Comparison of ENCODE assay signal across 8 cellular contexts in the genomic region with DNA sequence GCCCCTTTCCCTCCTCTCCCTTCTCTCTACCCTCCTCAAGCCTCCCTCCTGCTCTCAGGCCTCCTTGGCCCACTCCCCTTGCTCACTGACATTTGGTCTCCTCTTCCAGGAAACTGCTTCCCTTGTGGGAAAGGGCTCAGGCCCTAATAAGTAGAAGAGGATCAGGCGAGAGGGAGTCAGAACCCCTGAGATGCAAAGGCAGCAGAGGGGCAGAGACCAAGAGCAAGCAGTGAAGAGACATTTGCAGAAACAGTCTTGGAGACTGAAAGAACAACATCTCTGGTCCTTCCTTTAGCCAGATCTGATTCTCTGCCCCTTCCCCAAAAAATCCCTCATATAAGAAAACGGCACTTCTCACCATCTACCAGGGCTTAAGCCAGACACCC. TPM values are rescaled to one million over a fixed set of nuclear protein-coding genes. Genes with fewer than 3 reads are reported as not detected.
DNase-seq lines count a peak whose midpoint lies in the region; ATAC-seq and TF ChIP-seq lines count a peak whose summit lies in the region.

No MANE protein-coding gene starts in this region.

- peak overlapping the region; percentile 90 for H2AK5ac ChIP-seq in mesenchymal stem cell (ENCODE audit: low read length, severe bottlenecking)

- no peak for TF ChIP-seq CTCF in heart left ventricle (IDR thresholded peaks at IDR 0.05)
- no peak for TF ChIP-seq CTCF in brain microvascular endothelial cell (IDR thresholded peaks at IDR 0.05; ENCODE audit: low read depth, low read length, missing control alignments)
- no peak for TF ChIP-seq CTCF in uterus (IDR thresholded peaks at IDR 0.05)

- peak overlapping the region in 1 of 2 experiments; percentile 86 for H3K18ac ChIP-seq in mesenchymal stem cell (ENCODE audit: low read depth in 1 of 2, low read length in 2 of 2)

- H2BK12ac ChIP-seq in mesenchymal stem cell (ENCODE audit: low read length in 2 of 2), result peak overlapping the region; percentile 23 to 76

- H3K36me3 ChIP-seq in heart left ventricle (peaks cover 3 to 26% (median 14%) of the 10 kb centered on the region in 9 donors), brain microvascular endothelial cell (replicated peaks) (peaks cover 10% of the 10 kb centered on the region), mesenchymal stem cell (ENCODE audit: control insufficient read depth in 1 of 2, insufficient read depth in 2 of 2, low read depth in 1 of 2, low read length in 2 of 2) (peaks cover 15 to 20% of the 10 kb centered on the region in 2 experiments), uterus (no peaks in the 10 kb centered on the region)

- H3K4ac ChIP-seq in mesenchymal stem cell (ENCODE audit: low read depth in 1 of 2, low read length in 2 of 2), result peak overlapping the region in 1 of 2 experiments; percentile 14

- H3K79me1 ChIP-seq in mesenchymal stem cell (replicated peaks; ENCODE audit: low read length, poor library complexity, severe bottlenecking), result no peaks in the 10 kb centered on the region

- H2BK120ac ChIP-seq in mesenchymal stem cell (ENCODE audit: low read depth, low read length), result peak overlapping the region; percentile 56

- DNase-seq in heart left ventricle, result peak in 1 of 5 donors; percentile 18
- no peak for DNase-seq in Right ventricle myocardium superior
- no peak for DNase-seq in brain microvascular endothelial cell
- no peak for DNase-seq in mesenchymal stem cell
- DNase-seq in uterus, result peak in 1 of 2 donors; percentile 42
- DNase-seq in NCI-H1930 (lab: John Stamatoyannopoulos, UW), result no peak
- DNase-seq in NCI-H2196 treated with DMSO at 0.1 percent for 48 hours (lab: John Stamatoyannopoulos, UW; ENCODE audit: unreplicated experiment), result no peak

- H2BK5ac ChIP-seq in mesenchymal stem cell (ENCODE audit: low read depth, low read length, poor library complexity, severe bottlenecking), result peak overlapping the region; percentile 20

- peak overlapping the region in 1 of 2 experiments; percentile 53 for H3K14ac ChIP-seq in mesenchymal stem cell (ENCODE audit: low read length in 2 of 2)

- in situ Hi-C loops in brain microvascular endothelial cell (cut with HindIII; ENCODE audit: low pct_ligation_motif_present, low sequenced_read_pairs), result no loop called here

- H3K4me3 ChIP-seq in heart left ventricle (peak overlapping the region; percentile 59 to 100 (median 96)), brain microvascular endothelial cell (ENCODE audit: low read depth, low read length) (peak overlapping the region; percentile 24), mesenchymal stem cell (ENCODE audit: insufficient read depth in 1 of 2, low read depth in 1 of 2, low read length in 2 of 2) (peak overlapping the region in 1 of 2 experiments; percentile 76), uterus (peak overlapping the region; percentile 83 to 98)

- 55 to 87% (median 67%) methylated on average over 2 of the region's 2 CpGs for WGBS in heart left ventricle, 4 donors
- WGBS in mesenchymal stem cell, result 76% methylated on average over 2 of the region's 2 CpGs

- no peak overlapping the region for H3K23ac ChIP-seq in mesenchymal stem cell (ENCODE audit: low read length in 2 of 2)

- H4K8ac ChIP-seq in mesenchymal stem cell (ENCODE audit: low read length), result peak overlapping the region; percentile 88

- H3K9me3 ChIP-seq in heart left ventricle (no peaks in the 10 kb centered on the region), mesenchymal stem cell (ENCODE audit: control insufficient read depth, low read length) (no peaks in the 10 kb centered on the region), uterus (no peaks in the 10 kb centered on the region)

- H3K4me1 ChIP-seq in heart left ventricle, result peaks cover 7 to 59% (median 35%) of the 10 kb centered on the region in 12 donors
- H3K4me1 ChIP-seq in mesenchymal stem cell (ENCODE audit: control insufficient read depth, insufficient read depth, low read depth, low read length), result peaks cover 40% of the 10 kb centered on the region
- H3K4me1 ChIP-seq in uterus, result peaks cover under 1 to 17% of the 10 kb centered on the region in 2 donors

- no peak overlapping the region for H2AFZ ChIP-seq in mesenchymal stem cell (ENCODE audit: low read depth, low read length)

- peak overlapping the region; percentile 98 for H3K9ac ChIP-seq in mesenchymal stem cell (ENCODE audit: low read length)

- H3K4me2 ChIP-seq in mesenchymal stem cell (ENCODE audit: low read length, poor library complexity, severe bottlenecking), result peak overlapping the region; percentile 81

- peak overlapping the region; percentile 76 for H4K91ac ChIP-seq in mesenchymal stem cell (ENCODE audit: low read length)

- H3K27me3 ChIP-seq in heart left ventricle (peaks cover 0 to 5% (median 0%) of the 10 kb centered on the region in 9 donors), brain microvascular endothelial cell (replicated peaks) (no peaks in the 10 kb centered on the region), mesenchymal stem cell (ENCODE audit: control insufficient read depth in 1 of 2, insufficient read depth in 1 of 2, low read length in 2 of 2) (no peaks in the 10 kb centered on the region), uterus (no peaks in the 10 kb centered on the region)

- no peak for TF ChIP-seq POLR2A in heart left ventricle (IDR thresholded peaks at IDR 0.05)
- TF ChIP-seq POLR2A in uterus (IDR thresholded peaks at IDR 0.05), result no peak

- H3K27ac ChIP-seq in heart left ventricle, result peak overlapping the region; percentile 94 to 100 (median 99)
- peak overlapping the region; percentile 91 for H3K27ac ChIP-seq in brain microvascular endothelial cell
- H3K27ac ChIP-seq in mesenchymal stem cell (ENCODE audit: low read length, poor library complexity, severe bottlenecking), result peak overlapping the region; percentile 3
- peak overlapping the region; percentile 99 to 100 for H3K27ac ChIP-seq in uterus

- ATAC-seq in heart left ventricle (no peak), Right ventricle myocardium superior (ENCODE audit: poor library complexity) (no peak), HG03342 (IDR thresholded peaks at IDR 0.05; ENCODE audit: unreplicated experiment) (no peak)

- intact Hi-C loops in heart left ventricle (cut with DNase I) (loop anchor here in 6 of 10 donors (1.0 to 10.0 kb wide), 8 partner anchors 8 to 288 kb away; a partner anchor contains a TSS), Right ventricle myocardium superior (cut with DNase I) (no loop called here), uterus (cut with DNase I; ENCODE audit: low total_unique reads) (no loop called here)

- peak overlapping the region; percentile 95 for H2BK15ac ChIP-seq in mesenchymal stem cell (ENCODE audit: low read depth, poor library complexity, severe bottlenecking)

RNA-seq across cellular contexts. Expression of a gene that starts 1.9 kb away (rescaled TPM):
- 10 to 100 TPM in 8 of 9 donors, 1 to 10 TPM in 1; 9.2 to 38.5 (median 14.6) TPM for total RNA-seq in heart left ventricle
- polyA plus RNA-seq in heart left ventricle, result 10 to 100 TPM in 1 of 2 donors, 1 to 10 TPM in 1; 8.9 to 11.7 TPM
- 9.0 TPM for total RNA-seq in Right ventricle myocardium superior
- polyA plus RNA-seq in mesenchymal stem cell (2013, experiment 1 of 2), result 61.4 TPM
- 51.6 TPM for polyA plus RNA-seq in mesenchymal stem cell (2013, experiment 2 of 2)
- 100 to 1,000 TPM in 1 of 4 donors, 10 to 100 TPM in 1, 1 to 10 TPM in 2; 5.1 to 120 (median 21.6) TPM for total RNA-seq in uterus

RNA-seq across cellular contexts. Expression of a gene that starts 4.0 kb away (rescaled TPM):
- total RNA-seq in heart left ventricle (100 to 1,000 TPM in 2 of 9 donors, 10 to 100 TPM in 7; 16.1 to 145 (median 51.1) TPM), Right ventricle myocardium superior (44.9 TPM), uterus (100 to 1,000 TPM in 2 of 4 donors, 10 to 100 TPM in 1, 1 to 10 TPM in 1; 5.0 to 276 (median 145) TPM)
- 10 to 100 TPM; 45.8 to 65.1 TPM for polyA plus RNA-seq in heart left ventricle
- 316 TPM for polyA plus RNA-seq in mesenchymal stem cell (2013, experiment 1 of 2)
- 290 TPM for polyA plus RNA-seq in mesenchymal stem cell (2013, experiment 2 of 2)

RNA-seq across cellular contexts. Expression of a gene that starts 19.4 kb away (rescaled TPM):
- total RNA-seq in heart left ventricle, result 10 to 100 TPM; 26.3 to 53.0 (median 34.1) TPM
- 10 to 100 TPM; 34.1 to 46.0 TPM for polyA plus RNA-seq in heart left ventricle
- total RNA-seq in Right ventricle myocardium superior, result 22.1 TPM
- polyA plus RNA-seq in mesenchymal stem cell (2013, experiment 1 of 2), result 31.3 TPM
- polyA plus RNA-seq in mesenchymal stem cell (2013, experiment 2 of 2), result 31.7 TPM
- total RNA-seq in uterus, result 100 to 1,000 TPM in 1 of 4 donors, 10 to 100 TPM in 3; 15.6 to 282 (median 40.8) TPM

RNA-seq across cellular contexts. Expression of a gene that starts 19.7 kb away (rescaled TPM):
- total RNA-seq in heart left ventricle (10 to 100 TPM; 32.8 to 75.7 (median 40.7) TPM), Right ventricle myocardium superior (32.0 TPM), uterus (10 to 100 TPM; 21.8 to 65.6 (median 33.7) TPM)
- 10 to 100 TPM; 32.5 to 61.1 TPM for polyA plus RNA-seq in heart left ventricle
- polyA plus RNA-seq in mesenchymal stem cell (2013, experiment 1 of 2), result 45.4 TPM
- polyA plus RNA-seq in mesenchymal stem cell (2013, experiment 2 of 2), result 45.0 TPM

RNA-seq across cellular contexts. Expression of a gene that starts 25.1 kb away (rescaled TPM):
- total RNA-seq in heart left ventricle, result 1,000 to 10,000 TPM in 7 of 9 donors, 100 to 1,000 TPM in 2; 617 to 1,566 (median 1,374) TPM
- polyA plus RNA-seq in heart left ventricle, result 1,000 to 10,000 TPM; 1,266 to 2,656 TPM
- 1,176 TPM for total RNA-seq in Right ventricle myocardium superior
- polyA plus RNA-seq in mesenchymal stem cell (2013, experiment 1 of 2), result 3,108 TPM
- 3,178 TPM for polyA plus RNA-seq in mesenchymal stem cell (2013, experiment 2 of 2)
- 1,000 to 10,000 TPM in 3 of 4 donors, 10 to 100 TPM in 1; 50.5 to 6,434 (median 2,757) TPM for total RNA-seq in uterus

Comparison
In these comparisons a context has a peak if more than half of its experiments do, and no peak if none do; other contexts are left out.
1. intact Hi-C loops: an anchor here in heart left ventricle (1.0 to 10.0 kb wide); none called in Right ventricle myocardium superior and uterus.
2. H3K27ac ChIP-seq: peak in every context shown above with its lines; median percentile 100 in uterus; 99 in heart left ventricle; 91 in brain microvascular endothelial cell; 3 in mesenchymal stem cell.